11 cellular contexts compared by ENCODE assay signal in the genomic region with DNA sequence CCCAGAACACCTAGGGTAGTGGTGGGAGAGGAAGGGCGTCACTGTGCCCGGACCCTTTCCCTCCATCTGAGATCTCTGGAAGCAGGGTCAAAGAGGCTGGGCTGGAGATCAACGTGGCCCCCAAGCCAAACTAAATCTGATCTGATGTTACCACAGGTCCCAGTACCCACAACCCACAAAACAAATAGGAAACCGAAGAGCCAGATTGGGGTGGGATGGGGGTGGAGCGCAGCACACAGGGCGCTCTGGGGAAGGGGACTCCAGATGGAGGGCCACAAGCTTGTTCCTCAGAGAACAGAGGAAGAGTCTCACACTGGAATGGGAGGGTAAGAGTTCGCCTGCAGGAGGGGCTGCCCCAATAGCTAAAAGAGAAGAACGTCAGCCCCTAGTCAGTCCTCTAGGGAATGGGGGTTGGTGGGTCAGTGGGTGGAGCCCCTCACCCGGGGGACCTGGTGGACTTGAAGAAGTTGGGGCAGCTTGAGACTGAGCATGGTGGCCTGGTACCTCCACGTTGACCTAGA. TPM values are rescaled to one million over a fixed set of nuclear protein-coding genes. Genes with fewer than 3 reads are reported as not detected.
DNase-seq lines count a peak whose midpoint lies in the region; FAIRE-seq and TF ChIP-seq lines count a peak whose summit lies in the region.
"Had no signal": no experiment of that assay in that cellular context is flagged by ENCODE, and none has a peak within 500 bp of the region (broad histone marks: within the 10 kb centered on the region; RNA-seq: fewer than 3 reads in every experiment).

No MANE protein-coding gene starts in this region.

- H3K36me3 Mint-ChIP-seq in activated naive CD4-positive, alpha-beta T cell treated with anti-CD3 and anti-CD28 coated beads, Interleukin-2, amount 10 ng/mL, durations not matched to agents 7 days and 5 days: peaks cover 13% of the 10 kb centered on the region

- H3K79me2 ChIP-seq in H1 (ENCODE audit: control insufficient read depth in 1 of 2, insufficient read depth in 2 of 2, low read length in 2 of 2): no peaks in the 10 kb centered on the region

- no peaks in the 10 kb centered on the region for H3K9me3 Mint-ChIP-seq in activated naive CD4-positive, alpha-beta T cell treated with anti-CD3 and anti-CD28 coated beads, Interleukin-2, amount 10 ng/mL, durations not matched to agents 7 days and 5 days
- H3K9me3 Mint-ChIP-seq: dendritic cell treated with granulocyte-macrophage colony-stimulating factor and Interleukin-4, amounts not matched to agents 40 ng/mL and 50 ng/mL, for 4 days had no signal

- H3K23ac ChIP-seq in H1 (ENCODE audit: insufficient read length): no peak overlapping the region

- H3K9me3 ChIP-seq in H1 (ENCODE audit: insufficient read depth in 2 of 2, low read depth in 1 of 2, low read length in 1 of 2): no peaks in the 10 kb centered on the region
- H3K9me3 ChIP-seq: BE2C, mucosa of descending colon had no signal

- H2BK5ac ChIP-seq in H1 (ENCODE audit: low read depth, low read length): no peak overlapping the region

- WGBS in H1 (ENCODE audit: extremely low coverage in 1 of 2, insufficient coverage in 1 of 2, insufficient read length in 1 of 2, insufficient replicate concordance in 2 of 2, low coverage in 1 of 2, low lambda C conversion rate in 2 of 2, missing lambda C conversion rate in 1 of 2), 2 experiments: 91% methylated on average over 10 of the region's 10 CpGs; no CpG with 5 or more reads in 1 of the 2 experiments

- TF ChIP-seq EP300 in H1 (IDR thresholded peaks at IDR 0.05; ENCODE audit: borderline replicate concordance in 1 of 2, low read depth in 2 of 2, low read length in 2 of 2): no peak

- H4K8ac ChIP-seq in H1 (ENCODE audit: extremely low read depth, insufficient read depth, low read length): peak overlapping the region; percentile 79; the same call in 1 of the 2 replicates

- H3K14ac ChIP-seq in H1 (ENCODE audit: insufficient read length): no peak overlapping the region

- CTCF ChIA-PET in activated naive CD4-positive, alpha-beta T cell treated with anti-CD3 and anti-CD28 coated beads, Interleukin-2, amount 10 ng/mL, durations not matched to agents 7 days and 5 days (lab: Charles Lee): interaction anchor here (1.6 kb wide), 1 partner anchor 10 kb away, joined by 3 read pairs; no protein-coding TSS in a partner anchor
- CTCF ChIA-PET in RWPE1 (lab: Yijun Ruan, JAX) (interaction anchor here (0.7 kb wide), 1 partner anchor 21 kb away, joined by 3 read pairs; no protein-coding TSS in a partner anchor), H1 (lab: Charles Lee; ENCODE audit: partially characterized antibody) (interaction anchor here (0.6 to 47.2 kb wide), 10 partner anchors 12 to 113 kb away, joined by 3 to 1265 read pairs (median 4); partner anchors contain the start of genes CCT3, SEMA4A and TSACC)

- POLR2A ChIA-PET in RWPE1 (lab: Yijun Ruan, JAX; ENCODE audit: low non-redundant PET): no interaction called here
- POLR2A ChIA-PET in H1 (lab: Charles Lee; ENCODE audit: partially characterized antibody): interaction anchor here (1.0 to 11.8 kb wide), 22 partner anchors 11 to 279 kb away, joined by 3 to 102 read pairs (median 4); partner anchors contain the start of genes PMF1, SEMA4A, SLC25A44 and SMG5

- H3K4me3 Mint-ChIP-seq in activated naive CD4-positive, alpha-beta T cell treated with anti-CD3 and anti-CD28 coated beads, Interleukin-2, amount 10 ng/mL, durations not matched to agents 7 days and 5 days: no peak overlapping the region

- TF ChIP-seq POLR2A in H1 (IDR thresholded peaks at IDR 0.05; ENCODE audit: control extremely low read depth in 1 of 2, low read depth in 2 of 2, low read length in 2 of 2): no peak; a peak in 1 of 3 replicates

- H2BK15ac ChIP-seq in H1 (ENCODE audit: low read length): 0 out of 2 replicates have a peak overlapping the region, but pooled peaks have one; percentile 8

- TF ChIP-seq RAD21 in H1 (IDR thresholded peaks at IDR 0.05 in 1 of 2, conservative IDR thresholded peaks at IDR 0.05 in 1 of 2; ENCODE audit: low read depth in 2 of 2, low read length in 2 of 2): no peak

- no peak overlapping the region for H4K5ac ChIP-seq in H1 (ENCODE audit: insufficient read length, low read depth, low read length)

- peak overlapping the region; percentile 13 for H3K27ac Mint-ChIP-seq in activated naive CD4-positive, alpha-beta T cell treated with anti-CD3 and anti-CD28 coated beads, Interleukin-2, amount 10 ng/mL, durations not matched to agents 7 days and 5 days
- H3K27ac Mint-ChIP-seq: dendritic cell treated with granulocyte-macrophage colony-stimulating factor and Interleukin-4, amounts not matched to agents 40 ng/mL and 50 ng/mL, for 4 days had no signal

- peak overlapping the region; percentile 48 for H3K18ac ChIP-seq in H1 (ENCODE audit: extremely low read depth, low read length)

- H3K27ac ChIP-seq in RWPE1 (peak overlapping the region; percentile 82), H1 (ENCODE audit: low read depth, low read length) (no peak overlapping the region), substantia nigra (ENCODE audit: low read depth, low read length, poor library complexity, severe bottlenecking) (peak overlapping the region; percentile 99)

- 0 out of 2 replicates have a peak overlapping the region, but pooled peaks have one; percentile 39 for H2AK5ac ChIP-seq in H1 (ENCODE audit: low read depth, low read length)

- H3K79me1 ChIP-seq in H1 (ENCODE audit: low read depth, low read length): 0 out of 2 replicates have a peak, but pooled peaks cover 2% of the 10 kb centered on the region

- H2BK120ac ChIP-seq in H1 (replicated peaks; ENCODE audit: low read depth, low read length): no peak overlapping the region

- no peak overlapping the region for H3K9ac ChIP-seq in H1 (replicated peaks in 1 of 4; ENCODE audit: extremely low read depth in 1 of 4, low read depth in 3 of 4, low read length in 3 of 4)

- peaks cover 7 to 24% (median 14%) of the 10 kb centered on the region in 4 experiments for H3K36me3 ChIP-seq in H1 (ENCODE audit: control insufficient read depth in 2 of 4, insufficient read depth in 4 of 4, low read length in 3 of 4)

- no peak overlapping the region for H2AFZ ChIP-seq in H1 (ENCODE audit: low read length)

- peaks cover 3% of the 10 kb centered on the region for H3K27me3 Mint-ChIP-seq in activated naive CD4-positive, alpha-beta T cell treated with anti-CD3 and anti-CD28 coated beads, Interleukin-2, amount 10 ng/mL, durations not matched to agents 7 days and 5 days

- H3K4me1 Mint-ChIP-seq in activated naive CD4-positive, alpha-beta T cell treated with anti-CD3 and anti-CD28 coated beads, Interleukin-2, amount 10 ng/mL, durations not matched to agents 7 days and 5 days: peaks cover 24% of the 10 kb centered on the region

- H3K56ac ChIP-seq in H1 (replicated peaks; ENCODE audit: insufficient read length, low read depth, low read length): no peak overlapping the region

- peak overlapping the region; percentile 30 to 50; a peak in 2 of 4 replicates for H3K4me2 ChIP-seq in H1 (ENCODE audit: insufficient read depth in 1 of 2, low read depth in 2 of 2, low read length in 2 of 2)

- DNase-seq in activated naive CD4-positive, alpha-beta T cell treated with anti-CD3 and anti-CD28 coated beads, Interleukin-2, amount 10 ng/mL, durations not matched to agents 7 days and 5 days: no peak
- no peak for DNase-seq in activated naive CD4-positive, alpha-beta T cell treated with anti-CD3 and anti-CD28 coated beads, Interleukin-2, amount 50 U/mL, for 16 hours
- DNase-seq in RWPE1 (ENCODE audit: low spot score): no peak
- DNase-seq in H1 (ENCODE audit: low read depth in 1 of 2, low spot score in 2 of 2): no peak
- DNase-seq in substantia nigra (lab: John Stamatoyannopoulos, UW): no peak
- DNase-seq in NCI-H1930 (lab: John Stamatoyannopoulos, UW): no peak
- DNase-seq in HuH-7 (ENCODE audit: low spot score): no peak
- DNase-seq in epidermal melanocyte (ENCODE audit: insufficient read length, low spot score): no peak
- DNase-seq: BE2C had no signal

- H2BK20ac ChIP-seq in H1 (ENCODE audit: low read length): no peak overlapping the region

- peak overlapping the region in 1 of 4 experiments; percentile 40; a peak in 2 of 8 replicates for H3K4me3 ChIP-seq in H1 (ENCODE audit: extremely low read depth in 1 of 4, insufficient read depth in 2 of 4, low read depth in 3 of 4, low read length in 4 of 4)
- H3K4me3 ChIP-seq: mucosa of descending colon had no signal

- no peak overlapping the region for H2BK12ac ChIP-seq in H1 (ENCODE audit: low read depth, low read length)

- TF ChIP-seq CTCF in RWPE1 (conservative IDR thresholded peaks at IDR 0.05; ENCODE audit: low read depth) (no peak), H1 (IDR thresholded peaks at IDR 0.05; ENCODE audit: control extremely low read depth in 1 of 3, insufficient read depth in 1 of 3, low read depth in 1 of 3, low read length in 3 of 3) (no peak)

- no peaks in the 10 kb centered on the region for H3K23me2 ChIP-seq in H1 (ENCODE audit: low read depth, low read length)

- H3K4me1 ChIP-seq in H1 (replicated peaks in 1 of 4; ENCODE audit: control insufficient read depth in 3 of 4, insufficient read depth in 4 of 4, low read length in 3 of 4): peaks cover 0 to 16% (median 9%) of the 10 kb centered on the region in 4 experiments

- H4K20me1 ChIP-seq in H1 (replicated peaks in 1 of 2; ENCODE audit: control insufficient read depth in 1 of 2, insufficient read depth in 2 of 2, low read length in 2 of 2): peaks cover 2 to 11% of the 10 kb centered on the region in 2 experiments

- H3K4ac ChIP-seq in H1 (replicated peaks; ENCODE audit: insufficient read length, low read depth, low read length): no peak overlapping the region

- no peak overlapping the region for H4K91ac ChIP-seq in H1 (replicated peaks; ENCODE audit: insufficient read length, low read length)

- H3K27me3 ChIP-seq in H1 (replicated peaks in 1 of 4; ENCODE audit: control insufficient read depth in 3 of 4, extremely low read depth in 1 of 4, insufficient read depth in 3 of 4, low read length in 3 of 4): no peaks in the 10 kb centered on the region
- H3K27me3 ChIP-seq: BE2C had no signal

- FAIRE-seq in H1 (lab: Jason Lieb, UNC): no peak

RNA-seq across cellular contexts. Expression of gene PAQR6, which starts 1.6 kb away (rescaled TPM):
- 7.1 and 7.2 TPM in 2 replicates for total RNA-seq in H1 (2021; fragmentation: NEBNext Ultra II Directional; extraction: Animal tissue kit (Norgen Biotek cat#: 25700))
- polyA plus RNA-seq in H1 (2011; rRNA removed): 11.3 and 20.2 TPM in 2 replicates
- polyA plus RNA-seq in H1 (2011; cell fraction: cytosol; rRNA removed): 9.6 TPM
- polyA plus RNA-seq in H1 (2011; cell fraction: nucleus; rRNA removed): 51.0 TPM
- 11.2 to 16.4 TPM (median 12.5 TPM) in 4 replicates for polyA plus RNA-seq in H1 (2012, experiment 1 of 2)
- polyA plus RNA-seq in H1 (2012, experiment 2 of 2): 3.1 TPM
- 7.7 TPM for polyA plus RNA-seq in H1 (2013, experiment 1 of 2)
- 5.3 TPM for polyA plus RNA-seq in H1 (2013, experiment 2 of 2)
- polyA minus RNA-seq in H1 (2011; rRNA and poly(A)+ RNA removed): 1.1 TPM in 2 replicates
- 4.1 TPM for polyA minus RNA-seq in H1 (2011; cell fraction: cytosol; rRNA and poly(A)+ RNA removed)
- polyA minus RNA-seq in H1 (2011; cell fraction: nucleus; rRNA and poly(A)+ RNA removed): 4.6 TPM

RNA-seq across cellular contexts. Expression of gene BGLAP, which starts 4.3 kb away (rescaled TPM):
- total RNA-seq in H1 (2021; fragmentation: NEBNext Ultra II Directional; extraction: Animal tissue kit (Norgen Biotek cat#: 25700)): 0.78 and 1.2 TPM in 2 replicates
- polyA plus RNA-seq in H1 (2011; rRNA removed): 1.5 and 3.2 TPM in 2 replicates
- polyA plus RNA-seq in H1 (2011; cell fraction: cytosol; rRNA removed): 1.9 TPM
- polyA plus RNA-seq in H1 (2011; cell fraction: nucleus; rRNA removed): 7.6 TPM
- polyA plus RNA-seq in H1 (2012, experiment 1 of 2): 0.84 to 3.5 TPM (median 2.3 TPM) in 4 replicates
- polyA plus RNA-seq in H1 (2012, experiment 2 of 2): 1.1 TPM
- 0.95 TPM for polyA plus RNA-seq in H1 (2013, experiment 1 of 2)
- 0.44 TPM for polyA plus RNA-seq in H1 (2013, experiment 2 of 2)
- 0.60 and 0.88 TPM in 2 replicates for polyA minus RNA-seq in H1 (2011; rRNA and poly(A)+ RNA removed)
- not detected for polyA minus RNA-seq in H1 (2011; cell fraction: cytosol; rRNA and poly(A)+ RNA removed)
- polyA minus RNA-seq in H1 (2011; cell fraction: nucleus; rRNA and poly(A)+ RNA removed): 3.2 TPM

RNA-seq across cellular contexts. Expression of gene PMF1, which starts 33.5 kb away (rescaled TPM):
- 113 and 116 TPM in 2 replicates for total RNA-seq in H1 (2021; fragmentation: NEBNext Ultra II Directional; extraction: Animal tissue kit (Norgen Biotek cat#: 25700))
- polyA plus RNA-seq in H1 (2011; rRNA removed): 296 and 337 TPM in 2 replicates
- polyA plus RNA-seq in H1 (2011; cell fraction: cytosol; rRNA removed): 245 TPM
- 147 TPM for polyA plus RNA-seq in H1 (2011; cell fraction: nucleus; rRNA removed)
- 99.8 to 147 TPM (median 136 TPM) in 4 replicates for polyA plus RNA-seq in H1 (2012, experiment 1 of 2)
- 165 TPM for polyA plus RNA-seq in H1 (2012, experiment 2 of 2)
- 91.8 TPM for polyA plus RNA-seq in H1 (2013, experiment 1 of 2)
- 90.0 TPM for polyA plus RNA-seq in H1 (2013, experiment 2 of 2)
- polyA minus RNA-seq in H1 (2011; rRNA and poly(A)+ RNA removed): 59.3 and 61.4 TPM in 2 replicates
- polyA minus RNA-seq in H1 (2011; cell fraction: cytosol; rRNA and poly(A)+ RNA removed): 43.6 TPM
- polyA minus RNA-seq in H1 (2011; cell fraction: nucleus; rRNA and poly(A)+ RNA removed): 23.0 TPM

RNA-seq across cellular contexts. Expression of gene SMG5, which starts 36.3 kb away (rescaled TPM):
- 94.7 and 98.0 TPM in 2 replicates for total RNA-seq in H1 (2021; fragmentation: NEBNext Ultra II Directional; extraction: Animal tissue kit (Norgen Biotek cat#: 25700))
- polyA plus RNA-seq in H1 (2011; rRNA removed): 32.7 and 45.2 TPM in 2 replicates
- 44.5 TPM for polyA plus RNA-seq in H1 (2011; cell fraction: cytosol; rRNA removed)
- polyA plus RNA-seq in H1 (2011; cell fraction: nucleus; rRNA removed): 143 TPM
- polyA plus RNA-seq in H1 (2012, experiment 1 of 2): 66.0 to 90.4 TPM (median 81.2 TPM) in 4 replicates
- 67.9 TPM for polyA plus RNA-seq in H1 (2012, experiment 2 of 2)
- 45.2 TPM for polyA plus RNA-seq in H1 (2013, experiment 1 of 2)
- 42.4 TPM for polyA plus RNA-seq in H1 (2013, experiment 2 of 2)
- polyA minus RNA-seq in H1 (2011; rRNA and poly(A)+ RNA removed): 61.2 and 65.4 TPM in 2 replicates
- polyA minus RNA-seq in H1 (2011; cell fraction: cytosol; rRNA and poly(A)+ RNA removed): 32.7 TPM
- polyA minus RNA-seq in H1 (2011; cell fraction: nucleus; rRNA and poly(A)+ RNA removed): 57.6 TPM

RNA-seq across cellular contexts. Expression of gene TMEM79, which starts 37.8 kb away (rescaled TPM):
- 1.7 and 2.1 TPM in 2 replicates for total RNA-seq in H1 (2021; fragmentation: NEBNext Ultra II Directional; extraction: Animal tissue kit (Norgen Biotek cat#: 25700))
- 2.3 and 3.9 TPM in 2 replicates for polyA plus RNA-seq in H1 (2011; rRNA removed)
- 2.2 TPM for polyA plus RNA-seq in H1 (2011; cell fraction: cytosol; rRNA removed)
- 5.8 TPM for polyA plus RNA-seq in H1 (2011; cell fraction: nucleus; rRNA removed)
- polyA plus RNA-seq in H1 (2012, experiment 1 of 2): 1.1 to 2.6 TPM (median 2.2 TPM) in 4 replicates
- 1.8 TPM for polyA plus RNA-seq in H1 (2012, experiment 2 of 2)
- 1.7 TPM for polyA plus RNA-seq in H1 (2013, experiment 1 of 2)
- polyA plus RNA-seq in H1 (2013, experiment 2 of 2): 1.6 TPM
- 1.5 TPM in 2 replicates for polyA minus RNA-seq in H1 (2011; rRNA and poly(A)+ RNA removed)
- 1.5 TPM for polyA minus RNA-seq in H1 (2011; cell fraction: cytosol; rRNA and poly(A)+ RNA removed)
- 3.7 TPM for polyA minus RNA-seq in H1 (2011; cell fraction: nucleus; rRNA and poly(A)+ RNA removed)
